Comparison of ENCODE assay signal across 11 cellular contexts in the genomic region with DNA sequence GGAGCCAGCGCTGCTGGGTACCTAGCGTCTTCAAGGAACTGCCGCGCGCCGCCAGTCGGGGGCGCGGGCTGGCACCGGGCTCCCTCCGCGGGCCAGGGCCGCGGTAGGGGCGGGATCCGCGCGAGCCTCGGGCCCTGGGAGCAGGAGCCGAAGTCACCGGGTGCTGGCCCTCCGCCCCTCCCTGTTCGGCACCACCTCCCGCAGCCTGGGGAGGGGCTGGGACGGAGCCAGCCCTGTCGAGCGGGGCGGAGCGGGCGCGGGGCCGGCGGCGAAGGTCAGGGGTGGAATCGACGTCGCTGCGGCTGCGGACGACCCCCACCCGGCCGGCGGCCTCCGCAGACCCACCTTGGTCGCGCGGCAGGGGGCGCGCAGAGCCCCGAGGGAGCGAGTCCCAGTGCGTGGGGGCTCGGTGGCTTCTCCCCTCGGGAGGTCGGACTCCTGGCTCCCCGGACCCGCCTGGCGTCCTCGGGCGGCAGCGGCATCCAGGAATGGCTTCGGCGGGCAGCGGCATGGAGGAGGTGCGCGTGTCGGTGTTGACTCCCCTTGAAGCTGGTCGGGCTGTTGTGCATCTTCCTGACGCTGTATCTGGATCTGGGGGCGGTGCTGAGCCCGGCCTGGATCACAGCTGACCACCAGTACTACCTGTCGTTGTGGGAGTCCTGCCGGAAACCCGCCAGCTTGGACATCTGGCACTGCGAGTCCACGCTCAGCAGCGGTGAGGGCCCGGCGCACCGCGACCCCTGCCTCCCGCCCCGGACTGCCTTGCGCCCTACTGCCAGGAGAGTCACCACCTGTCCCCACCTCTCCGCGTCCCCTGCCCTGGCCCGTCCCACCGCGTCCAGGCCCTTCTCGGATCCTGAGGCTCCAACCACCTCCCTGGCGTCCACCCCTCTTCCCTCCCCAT. TPM values are rescaled to one million over a fixed set of nuclear protein-coding genes. Genes with fewer than 3 reads are reported as not detected.
DNase-seq lines count a peak whose midpoint lies in the region; ATAC-seq and TF ChIP-seq lines count a peak whose summit lies in the region.
"Had no signal": no experiment of that assay in that cellular context is flagged by ENCODE, and none has a peak within 500 bp of the region (broad histone marks: within the 10 kb centered on the region; RNA-seq: fewer than 3 reads in every experiment).

No MANE protein-coding gene starts in this region.

- peaks cover 2% of the 10 kb centered on the region for H3K4me1 Mint-ChIP-seq in activated CD4-positive, alpha-beta T cell treated with anti-CD3 and anti-CD28 coated beads, Interleukin-2, amount 10 ng/mL, durations not matched to agents 24 days and 14 days
- no peaks in the 10 kb centered on the region for H3K4me1 Mint-ChIP-seq in type B pancreatic cell (ENCODE audit: unreplicated experiment)

- H3K27me3 ChIP-seq in right lobe of liver (no peaks in the 10 kb centered on the region), testis (no peaks in the 10 kb centered on the region)

- H3K27ac ChIP-seq in right lobe of liver (peak overlapping the region; percentile 43 to 84 (median 75)), testis (no peak overlapping the region)
- H3K27ac ChIP-seq: BLaER1, VCaP had no signal

- H3K4me3 ChIP-seq in choroid plexus epithelial cell (ENCODE audit: low read depth, low read length) (peak overlapping the region; percentile 24), right lobe of liver (peak overlapping the region; percentile 40 to 60 (median 51)), testis (peak overlapping the region in 1 of 2 donors; percentile 41)
- H3K4me3 ChIP-seq: BLaER1 had no signal

- H3K9me3 ChIP-seq in right lobe of liver, result no peaks in the 10 kb centered on the region
- H3K9me3 ChIP-seq in testis, result no peaks in the 10 kb centered on the region

- H3K4me1 ChIP-seq in right lobe of liver, result no peaks in the 10 kb centered on the region
- no peaks in the 10 kb centered on the region for H3K4me1 ChIP-seq in testis
- H3K4me1 ChIP-seq: BLaER1 had no signal

- ATAC-seq in right lobe of liver (peak; percentile 89 to 96 (median 93)), GM19351 (IDR thresholded peaks at IDR 0.05; ENCODE audit: unreplicated experiment) (no peak), HG03460 (IDR thresholded peaks at IDR 0.05; ENCODE audit: unreplicated experiment) (no peak)

- H3K36me3 Mint-ChIP-seq in activated CD4-positive, alpha-beta T cell treated with anti-CD3 and anti-CD28 coated beads, Interleukin-2, amount 10 ng/mL, durations not matched to agents 24 days and 14 days (ENCODE audit: low read depth), result no peaks in the 10 kb centered on the region
- H3K36me3 Mint-ChIP-seq in type B pancreatic cell, result no peaks in the 10 kb centered on the region

- DNase-seq in activated CD4-positive, alpha-beta T cell treated with anti-CD3 and anti-CD28 coated beads for 48 hours, result peak; percentile 1
- no peak for DNase-seq in activated CD4-positive, alpha-beta T cell treated with anti-CD3 and anti-CD28 coated beads, Interleukin-2, amount 10 ng/mL, durations not matched to agents 24 days and 14 days
- DNase-seq in choroid plexus epithelial cell (ENCODE audit: low read depth) (no peak), right lobe of liver (peak; percentile 74 to 81 (median 79)), type B pancreatic cell (ENCODE audit: extremely low spot score, unreplicated experiment) (no peak), testis (no peak)
- DNase-seq: NCI-H187 treated with DMSO at 0.1 percent for 48 hours had no signal

- H3K36me3 ChIP-seq in right lobe of liver, result no peaks in the 10 kb centered on the region
- H3K36me3 ChIP-seq in testis (ENCODE audit: low read depth, missing control alignments), result no peaks in the 10 kb centered on the region
- H3K36me3 ChIP-seq: BLaER1 had no signal

- no peak overlapping the region for H3K27ac Mint-ChIP-seq in activated CD4-positive, alpha-beta T cell treated with anti-CD3 and anti-CD28 coated beads, Interleukin-2, amount 10 ng/mL, durations not matched to agents 24 days and 14 days
- H3K27ac Mint-ChIP-seq in type B pancreatic cell, result no peak overlapping the region

- 39% methylated on average over 9 of the region's 91 CpGs for WGBS in right lobe of liver (ENCODE audit: insufficient coverage, low coverage, low lambda C conversion rate, missing lambda C conversion rate)
- 4% methylated on average over 19 of the region's 91 CpGs; no CpG with 5 or more reads in 1 of the 2 donors for WGBS in testis, 2 donors

- no peaks in the 10 kb centered on the region for H3K9me3 Mint-ChIP-seq in activated CD4-positive, alpha-beta T cell treated with anti-CD3 and anti-CD28 coated beads, Interleukin-2, amount 10 ng/mL, durations not matched to agents 24 days and 14 days
- H3K9me3 Mint-ChIP-seq in type B pancreatic cell, result no peaks in the 10 kb centered on the region

- no peak overlapping the region for H3K4me3 Mint-ChIP-seq in activated CD4-positive, alpha-beta T cell treated with anti-CD3 and anti-CD28 coated beads, Interleukin-2, amount 10 ng/mL, durations not matched to agents 24 days and 14 days
- peak overlapping the region; percentile 83 for H3K4me3 Mint-ChIP-seq in type B pancreatic cell

- no peak for TF ChIP-seq CTCF in choroid plexus epithelial cell (conservative IDR thresholded peaks at IDR 0.05; ENCODE audit: low read depth, low read length)
- peak in 3 of 4 donors; percentile 13 to 25 (median 25) for TF ChIP-seq CTCF in right lobe of liver (IDR thresholded peaks at IDR 0.05)
- TF ChIP-seq CTCF in type B pancreatic cell (conservative IDR thresholded peaks at IDR 0.05), result peak; percentile 60
- no peak for TF ChIP-seq CTCF in testis (IDR thresholded peaks at IDR 0.05)

- TF ChIP-seq POLR2A in right lobe of liver (IDR thresholded peaks at IDR 0.05), result peak; percentile 55
- no peak for TF ChIP-seq POLR2A in testis (IDR thresholded peaks at IDR 0.05)

- peaks cover 16% of the 10 kb centered on the region for H3K27me3 Mint-ChIP-seq in activated CD4-positive, alpha-beta T cell treated with anti-CD3 and anti-CD28 coated beads, Interleukin-2, amount 10 ng/mL, durations not matched to agents 24 days and 14 days
- peaks cover 43% of the 10 kb centered on the region for H3K27me3 Mint-ChIP-seq in type B pancreatic cell

- intact Hi-C loops in activated CD4-positive, alpha-beta T cell treated with anti-CD3 and anti-CD28 coated beads, Interleukin-2, amount 10 ng/mL, durations not matched to agents 24 days and 14 days (cut with micrococcal nuclease), result no loop called here
- intact Hi-C loops in right lobe of liver (cut with DNase I), result no loop called here
- intact Hi-C loops in testis (cut with DNase I; ENCODE audit: low total_unique reads), result no loop called here

RNA-seq across cellular contexts. Expression of gene FAM47C, which starts 50.5 kb away (rescaled TPM):
- not detected in 2 replicates for total RNA-seq in activated CD4-positive, alpha-beta T cell treated with anti-CD3 and anti-CD28 coated beads, Interleukin-2, amount 10 ng/mL, durations not matched to agents 24 days and 14 days
- total RNA-seq in right lobe of liver (not detected), type B pancreatic cell (ENCODE audit: low replicate concordance) (not detected in 2 replicates), testis (1 to 10 TPM in 1 of 2 donors, under 1 TPM in 1; 0.74 to 2.4 TPM)
- 9.5 TPM for polyA plus RNA-seq in testis (ENCODE audit: insufficient read depth, low read depth, low replicate concordance)

Comparison
In these comparisons a context has a peak if more than half of its experiments do, and no peak if none do; other contexts are left out.
1. DNase-seq: peak in activated CD4-positive, alpha-beta T cell treated with anti-CD3 and anti-CD28 coated beads for 48 hours (single experiment) and right lobe of liver (3 of 3); none in activated CD4-positive, alpha-beta T cell treated with anti-CD3 and anti-CD28 coated beads, Interleukin-2, amount 10 ng/mL, durations not matched to agents 24 days and 14 days (single experiment), choroid plexus epithelial cell (single experiment), type B pancreatic cell (single experiment) and testis (single experiment).
2. CTCF ChIP-seq: peak in right lobe of liver (3 of 4) and type B pancreatic cell (single experiment); none in choroid plexus epithelial cell (single experiment) and testis (0 of 3).
3. ATAC-seq: peak in right lobe of liver (4 of 4); none in GM19351 (single experiment) and HG03460 (single experiment).
4. H3K27ac ChIP-seq: peak in right lobe of liver (3 of 3); none in testis (0 of 2).